Comparison of ENCODE assay signal across 8 cellular contexts in the genomic region with DNA sequence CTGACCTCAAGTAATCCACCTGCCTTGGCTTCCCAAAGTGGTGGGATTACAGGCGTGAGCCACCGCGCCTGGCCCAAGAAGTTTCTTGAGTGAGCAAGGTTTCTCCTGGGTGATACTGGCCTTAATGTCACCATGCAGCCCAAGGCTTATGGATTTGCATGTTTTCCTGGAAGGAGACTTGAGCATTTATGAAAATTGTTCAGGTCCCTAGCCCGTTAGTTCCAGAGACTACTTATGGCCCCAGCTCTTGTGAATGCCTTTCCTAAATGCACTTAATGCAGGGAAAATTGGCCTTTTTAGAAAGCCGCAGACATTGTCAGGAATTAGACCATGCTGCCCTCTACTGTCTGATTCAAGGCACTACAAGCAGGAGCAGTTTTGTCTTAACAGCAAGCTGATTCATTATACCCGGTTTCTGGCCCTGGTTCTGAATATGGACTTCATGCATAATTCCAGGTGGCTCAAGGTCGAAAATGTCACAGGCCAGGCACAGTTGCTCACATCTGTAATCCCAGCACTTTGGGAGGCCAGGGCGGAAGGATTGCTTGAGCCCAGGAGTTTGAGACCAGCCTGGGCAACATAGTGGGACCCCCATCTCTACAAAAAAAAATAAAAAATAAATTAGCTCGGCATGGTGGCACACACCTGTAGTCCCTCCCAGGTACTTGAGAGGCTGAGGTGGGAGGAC.
DNase-seq lines count a peak whose midpoint lies in the region; ATAC-seq and TF ChIP-seq lines count a peak whose summit lies in the region.

No MANE protein-coding gene starts in this region.

- H3K36me3 ChIP-seq in Panc1 (ENCODE audit: control insufficient read depth, insufficient read depth, low read length): no peaks in the 10 kb centered on the region
- no peaks in the 10 kb centered on the region for H3K36me3 ChIP-seq in parathyroid adenoma (ENCODE audit: control insufficient read depth, insufficient read depth, low read length)

- DNase-seq in EH (ENCODE audit: low read depth) (peak; percentile 79), LHCN-M2 (ENCODE audit: low read depth) (peak; percentile 69), Panc1 (ENCODE audit: low read depth, low spot score) (peak; percentile 79), glomerular visceral epithelial cell (ENCODE audit: extremely low spot score) (peak; percentile 77)
- DNase-seq in activated naive CD4-positive, alpha-beta T cell treated with anti-CD3 and anti-CD28 coated beads, Interleukin-2, amount 10 ng/mL, durations not matched to agents 7 days and 5 days: peak; percentile 78

- no peaks in the 10 kb centered on the region for H3K27me3 Mint-ChIP-seq in activated naive CD4-positive, alpha-beta T cell treated with anti-CD3 and anti-CD28 coated beads, Interleukin-2, amount 10 ng/mL, durations not matched to agents 7 days and 5 days

- H3K4me3 ChIP-seq in Panc1 (ENCODE audit: low read depth in 2 of 2, low read length in 2 of 2) (no peak overlapping the region), parathyroid adenoma (ENCODE audit: low read depth, low read length) (no peak overlapping the region)

- intact Hi-C loops in Panc1 (cut with micrococcal nuclease; ENCODE audit: unreplicated experiment): loop anchor here (1.0 to 5.0 kb wide), 2 partner anchors 96 to 121 kb away; no protein-coding TSS in a partner anchor

- H3K9ac ChIP-seq in parathyroid adenoma: no peak overlapping the region

- H3K4me1 Mint-ChIP-seq in activated naive CD4-positive, alpha-beta T cell treated with anti-CD3 and anti-CD28 coated beads, Interleukin-2, amount 10 ng/mL, durations not matched to agents 7 days and 5 days: peaks cover 5% of the 10 kb centered on the region

- H3K27me3 ChIP-seq in Panc1 (ENCODE audit: control insufficient read depth, insufficient read depth, low read length) (no peaks in the 10 kb centered on the region), parathyroid adenoma (ENCODE audit: control insufficient read depth, insufficient read depth, low read length) (no peaks in the 10 kb centered on the region)

- BruUV-seq in Panc1 (replicated peaks; lab: Mats Ljungman, UMichigan): no TSS peak

- H3K27ac Mint-ChIP-seq in activated naive CD4-positive, alpha-beta T cell treated with anti-CD3 and anti-CD28 coated beads, Interleukin-2, amount 10 ng/mL, durations not matched to agents 7 days and 5 days: no peak overlapping the region

- no peak overlapping the region for H3K4me2 ChIP-seq in parathyroid adenoma (ENCODE audit: low read length)

- no peak overlapping the region for H3K27ac ChIP-seq in Panc1 (ENCODE audit: low read length)
- no peak overlapping the region for H3K27ac ChIP-seq in parathyroid adenoma

- ATAC-seq in Panc1 (peak; percentile 90), GM18858 (IDR thresholded peaks at IDR 0.05; ENCODE audit: unreplicated experiment) (no peak), HG02763 (IDR thresholded peaks at IDR 0.05; ENCODE audit: unreplicated experiment) (no peak)

- no peak overlapping the region for H2AFZ ChIP-seq in parathyroid adenoma

- no peaks in the 10 kb centered on the region for H3K9me3 Mint-ChIP-seq in activated naive CD4-positive, alpha-beta T cell treated with anti-CD3 and anti-CD28 coated beads, Interleukin-2, amount 10 ng/mL, durations not matched to agents 7 days and 5 days

- POLR2A ChIA-PET in Panc1 (lab: Charles Lee): interaction anchor here (0.5 to 0.6 kb wide), 2 partner anchors 9 to 200 kb away, joined by 4 to 20 read pairs; no protein-coding TSS in a partner anchor

- in situ Hi-C loops in Panc1 (cut with HindIII; ENCODE audit: low pct_unique_long_range_greater_than_20kb, low sequenced_read_pairs): no loop called here

- H3K4me3 Mint-ChIP-seq in activated naive CD4-positive, alpha-beta T cell treated with anti-CD3 and anti-CD28 coated beads, Interleukin-2, amount 10 ng/mL, durations not matched to agents 7 days and 5 days: no peak overlapping the region

- peaks cover 35% of the 10 kb centered on the region for H3K79me2 ChIP-seq in parathyroid adenoma

- TF ChIP-seq CTCF in Panc1 (IDR thresholded peaks at IDR 0.05) (peak; percentile 93), parathyroid adenoma (IDR thresholded peaks at IDR 0.05) (peak; percentile 97)

- H3K9me3 ChIP-seq in Panc1 (ENCODE audit: control insufficient read depth, insufficient read depth, low read depth, low read length) (no peaks in the 10 kb centered on the region), parathyroid adenoma (ENCODE audit: control insufficient read depth, low read length) (no peaks in the 10 kb centered on the region)

- no peaks in the 10 kb centered on the region for H3K4me1 ChIP-seq in Panc1 (ENCODE audit: control insufficient read depth, insufficient read depth, low read length)
- peaks cover 8% of the 10 kb centered on the region for H3K4me1 ChIP-seq in parathyroid adenoma

- peaks cover 6% of the 10 kb centered on the region for H3K36me3 Mint-ChIP-seq in activated naive CD4-positive, alpha-beta T cell treated with anti-CD3 and anti-CD28 coated beads, Interleukin-2, amount 10 ng/mL, durations not matched to agents 7 days and 5 days

- CTCF ChIA-PET in Panc1 (lab: Charles Lee): interaction anchor here (0.5 to 2.0 kb wide), 15 partner anchors 28 to 258 kb away, joined by 3 to 18 read pairs (median 4); a partner anchor contains a TSS
- CTCF ChIA-PET in activated naive CD4-positive, alpha-beta T cell treated with anti-CD3 and anti-CD28 coated beads, Interleukin-2, amount 10 ng/mL, durations not matched to agents 7 days and 5 days (lab: Charles Lee): interaction anchor here (0.6 to 2.7 kb wide), 34 partner anchors 8 to 1113 kb away, joined by 3 to 25 read pairs (median 4); a partner anchor contains a TSS
